ENCODE assay signal across 8 cellular contexts in the genomic region with DNA sequence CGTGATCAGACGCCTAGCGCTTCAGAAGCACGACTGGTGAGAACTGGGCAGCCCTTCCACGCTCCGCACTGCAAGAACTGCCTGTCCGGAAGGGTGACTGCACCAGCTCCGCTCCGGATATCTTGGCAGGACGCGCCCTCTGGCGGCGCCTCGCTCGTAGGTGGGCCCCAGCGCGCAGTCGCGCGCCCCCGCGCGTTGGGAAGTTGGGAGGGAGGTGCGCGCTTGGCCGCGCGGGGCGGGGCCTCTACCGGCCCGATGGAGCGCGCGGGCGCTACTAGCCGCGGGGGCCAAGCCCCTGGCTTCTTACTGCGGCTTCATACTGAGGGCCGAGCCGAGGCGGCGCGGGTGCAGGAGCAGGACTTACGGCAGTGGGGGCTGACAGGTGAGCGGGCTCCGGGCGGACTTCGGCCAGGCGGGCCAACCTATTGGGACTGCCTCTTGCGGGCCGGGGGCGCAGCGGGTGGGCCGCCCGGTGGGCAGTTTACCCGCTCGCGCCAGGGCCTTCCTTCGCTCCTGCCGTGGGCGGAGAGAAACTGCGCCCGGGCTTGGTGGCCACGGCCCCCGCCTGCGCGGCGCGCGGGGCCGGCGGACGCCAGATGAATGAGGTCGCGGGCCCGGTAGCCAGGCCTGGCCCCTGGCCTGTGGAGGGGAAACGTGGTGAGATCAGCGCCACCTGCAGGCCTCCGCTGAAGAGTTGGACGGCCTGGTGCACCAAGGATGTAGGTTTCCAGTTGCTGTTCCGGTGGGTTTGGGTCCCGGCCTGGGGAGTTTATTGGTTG. TPM values are rescaled to one million over a fixed set of nuclear protein-coding genes. Genes with fewer than 3 reads are reported as not detected.
DNase-seq lines count a peak whose midpoint lies in the region; ATAC-seq and TF ChIP-seq lines count a peak whose summit lies in the region.

A gene (plus strand): TSS at position 236 of the 779 bp plus-strand sequence. CDS start 20 bp downstream, at position 256.

- H3K27ac Mint-ChIP-seq in CD14-positive monocyte, result peak within 1 kb of the TSS; percentile 59 to 79 (median 70)

- TF ChIP-seq CTCF in CD14-positive monocyte (IDR thresholded peaks at IDR 0.05) (peak; percentile 80), liver (IDR thresholded peaks at IDR 0.05; ENCODE audit: low read depth, low read length, missing input control) (peak; percentile 93)

- H3K4me1 ChIP-seq in liver (ENCODE audit: control insufficient read depth in 4 of 4, insufficient read depth in 4 of 4, low read length in 3 of 4), result peaks cover 4 to 44% (median 28%) of the 10 kb centered on the region in 4 donors

- peak; percentile 77 for ATAC-seq in GM19372 (IDR thresholded peaks at IDR 0.05; ENCODE audit: low read depth, unreplicated experiment)
- peak; percentile 79 for ATAC-seq in HG03558 (IDR thresholded peaks at IDR 0.05; ENCODE audit: extremely low read depth, unreplicated experiment)

- peak; percentile 92 for DNase-seq in CD14-positive monocyte (ENCODE audit: low spot score)
- DNase-seq in NCI-H748 (lab: John Stamatoyannopoulos, UW; ENCODE audit: unreplicated experiment), result peak; percentile 96
- DNase-seq in activated CD4-positive, alpha-beta T cell treated with anti-CD3 and anti-CD28 coated beads, Interleukin-2, amount 50 U/mL, for 24 hours (ENCODE audit: low read depth in 1 of 2, low spot score in 1 of 2), result peak; percentile 89 to 90
- DNase-seq in dermis blood vessel endothelial cell, result peak; percentile 98
- peak; percentile 94 for DNase-seq in stimulated activated CD4-positive, alpha-beta T cell treated with anti-CD3 and anti-CD28 coated beads, Interleukin-4, amount 100 ng/mL, for 24 hours

- H3K36me3 ChIP-seq in liver (ENCODE audit: control insufficient read depth in 4 of 4, insufficient read depth in 3 of 4, low read depth in 1 of 4, low read length in 3 of 4), result no peaks in the 10 kb centered on the region

- peak within 1 kb of the TSS; percentile 22 to 72 for H3K9ac ChIP-seq in liver (ENCODE audit: low read depth in 1 of 2, low read length in 2 of 2)

- H3K4me3 Mint-ChIP-seq in CD14-positive monocyte, result peak within 1 kb of the TSS; percentile 91 to 97

- H3K27me3 ChIP-seq in liver (ENCODE audit: control insufficient read depth in 4 of 4, insufficient read depth in 4 of 4, low read length in 3 of 4), result no peaks in the 10 kb centered on the region

- WGBS in liver, result under 1% methylated on average over 82 of the region's 82 CpGs

- H3K27ac ChIP-seq in liver (ENCODE audit: low read depth in 1 of 2, low read length in 2 of 2), result peak within 1 kb of the TSS; percentile 96 to 97

- H3K36me3 Mint-ChIP-seq in CD14-positive monocyte, result peaks cover 0 to 2% of the 10 kb centered on the region in 2 donors

- intact Hi-C loops in CD14-positive monocyte (cut with micrococcal nuclease), result loop anchor here (2.0 to 10.0 kb wide), 2 partner anchors 70 to 158 kb away; a partner anchor contains a TSS

- peaks cover 39% of the 10 kb centered on the region for H3K4me1 Mint-ChIP-seq in CD14-positive monocyte

- H3K4me3 ChIP-seq in liver (ENCODE audit: low read depth in 1 of 3, low read length in 3 of 3), result peak within 1 kb of the TSS; percentile 79 to 96 (median 80)

- H3K9me3 ChIP-seq in liver (ENCODE audit: control insufficient read depth in 4 of 4, low read length in 3 of 4), result no peaks in the 10 kb centered on the region

- H3K9me3 Mint-ChIP-seq in CD14-positive monocyte, result no peaks in the 10 kb centered on the region

- TF ChIP-seq RAD21 in liver (IDR thresholded peaks at IDR 0.05), result peak; percentile 87 to 90

- H3K27me3 Mint-ChIP-seq in CD14-positive monocyte (ENCODE audit: low read depth in 3 of 3), result peaks cover 0 to 2% (median 0%) of the 10 kb centered on the region in 3 donors

TF ChIP-seq in liver, 16 proteins besides CTCF, POLR2A, EP300 and RAD21:
- TF ChIP-seq TAF1 (conservative IDR thresholded peaks at IDR 0.05) (peak; percentile 92), NR2F2 (IDR thresholded peaks at IDR 0.05) (peak; percentile 1), JUND (IDR thresholded peaks at IDR 0.05) (peak; percentile 10 to 26), HNF4A (conservative IDR thresholded peaks at IDR 0.05) (peak; percentile 2 to 64), GABPA (IDR thresholded peaks at IDR 0.05 in 1 of 2, conservative IDR thresholded peaks at IDR 0.05 in 1 of 2) (no peak), SP1 (IDR thresholded peaks at IDR 0.05) (peak; percentile 63), FOXA1 (IDR thresholded peaks at IDR 0.05) (no peak), YY1 (IDR thresholded peaks at IDR 0.05) (peak; percentile 75), FOXA2 (IDR thresholded peaks at IDR 0.05) (peak; percentile 17), RXRA (IDR thresholded peaks at IDR 0.05) (peak; percentile 57 to 72), EGR1 (IDR thresholded peaks at IDR 0.05; ENCODE audit: low read depth in 2 of 2) (peak; percentile 93 to 97), HNF4G (IDR thresholded peaks at IDR 0.05) (no peak)
- TF ChIP-seq, protein P1, sequence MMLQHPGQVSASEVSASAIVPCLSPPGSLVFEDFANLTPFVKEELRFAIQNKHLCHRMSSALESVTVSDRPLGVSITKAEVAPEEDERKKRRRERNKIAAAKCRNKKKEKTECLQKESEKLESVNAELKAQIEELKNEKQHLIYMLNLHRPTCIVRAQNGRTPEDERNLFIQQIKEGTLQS (IDR thresholded peaks at IDR 0.05), result no peak
- TF ChIP-seq, protein P2, sequence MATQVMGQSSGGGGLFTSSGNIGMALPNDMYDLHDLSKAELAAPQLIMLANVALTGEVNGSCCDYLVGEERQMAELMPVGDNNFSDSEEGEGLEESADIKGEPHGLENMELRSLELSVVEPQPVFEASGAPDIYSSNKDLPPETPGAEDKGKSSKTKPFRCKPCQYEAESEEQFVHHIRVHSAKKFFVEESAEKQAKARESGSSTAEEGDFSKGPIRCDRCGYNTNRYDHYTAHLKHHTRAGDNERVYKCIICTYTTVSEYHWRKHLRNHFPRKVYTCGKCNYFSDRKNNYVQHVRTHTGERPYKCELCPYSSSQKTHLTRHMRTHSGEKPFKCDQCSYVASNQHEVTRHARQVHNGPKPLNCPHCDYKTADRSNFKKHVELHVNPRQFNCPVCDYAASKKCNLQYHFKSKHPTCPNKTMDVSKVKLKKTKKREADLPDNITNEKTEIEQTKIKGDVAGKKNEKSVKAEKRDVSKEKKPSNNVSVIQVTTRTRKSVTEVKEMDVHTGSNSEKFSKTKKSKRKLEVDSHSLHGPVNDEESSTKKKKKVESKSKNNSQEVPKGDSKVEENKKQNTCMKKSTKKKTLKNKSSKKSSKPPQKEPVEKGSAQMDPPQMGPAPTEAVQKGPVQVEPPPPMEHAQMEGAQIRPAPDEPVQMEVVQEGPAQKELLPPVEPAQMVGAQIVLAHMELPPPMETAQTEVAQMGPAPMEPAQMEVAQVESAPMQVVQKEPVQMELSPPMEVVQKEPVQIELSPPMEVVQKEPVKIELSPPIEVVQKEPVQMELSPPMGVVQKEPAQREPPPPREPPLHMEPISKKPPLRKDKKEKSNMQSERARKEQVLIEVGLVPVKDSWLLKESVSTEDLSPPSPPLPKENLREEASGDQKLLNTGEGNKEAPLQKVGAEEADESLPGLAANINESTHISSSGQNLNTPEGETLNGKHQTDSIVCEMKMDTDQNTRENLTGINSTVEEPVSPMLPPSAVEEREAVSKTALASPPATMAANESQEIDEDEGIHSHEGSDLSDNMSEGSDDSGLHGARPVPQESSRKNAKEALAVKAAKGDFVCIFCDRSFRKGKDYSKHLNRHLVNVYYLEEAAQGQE (IDR thresholded peaks at IDR 0.05), result peak; percentile 78
- TF ChIP-seq, protein P3, sequence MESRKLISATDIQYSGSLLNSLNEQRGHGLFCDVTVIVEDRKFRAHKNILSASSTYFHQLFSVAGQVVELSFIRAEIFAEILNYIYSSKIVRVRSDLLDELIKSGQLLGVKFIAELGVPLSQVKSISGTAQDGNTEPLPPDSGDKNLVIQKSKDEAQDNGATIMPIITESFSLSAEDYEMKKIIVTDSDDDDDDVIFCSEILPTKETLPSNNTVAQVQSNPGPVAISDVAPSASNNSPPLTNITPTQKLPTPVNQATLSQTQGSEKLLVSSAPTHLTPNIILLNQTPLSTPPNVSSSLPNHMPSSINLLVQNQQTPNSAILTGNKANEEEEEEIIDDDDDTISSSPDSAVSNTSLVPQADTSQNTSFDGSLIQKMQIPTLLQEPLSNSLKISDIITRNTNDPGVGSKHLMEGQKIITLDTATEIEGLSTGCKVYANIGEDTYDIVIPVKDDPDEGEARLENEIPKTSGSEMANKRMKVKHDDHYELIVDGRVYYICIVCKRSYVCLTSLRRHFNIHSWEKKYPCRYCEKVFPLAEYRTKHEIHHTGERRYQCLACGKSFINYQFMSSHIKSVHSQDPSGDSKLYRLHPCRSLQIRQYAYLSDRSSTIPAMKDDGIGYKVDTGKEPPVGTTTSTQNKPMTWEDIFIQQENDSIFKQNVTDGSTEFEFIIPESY (IDR thresholded peaks at IDR 0.05), result no peak
- TF ChIP-seq, protein P4, sequence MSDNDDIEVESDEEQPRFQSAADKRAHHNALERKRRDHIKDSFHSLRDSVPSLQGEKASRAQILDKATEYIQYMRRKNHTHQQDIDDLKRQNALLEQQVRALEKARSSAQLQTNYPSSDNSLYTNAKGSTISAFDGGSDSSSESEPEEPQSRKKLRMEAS (IDR thresholded peaks at IDR 0.05), result no peak

RNA-seq across cellular contexts. Expression of the gene that starts here (rescaled TPM):
- polyA plus RNA-seq in CD14-positive monocyte, result 10 to 100 TPM; 13.1 to 15.2 TPM
- total RNA-seq in dermis blood vessel endothelial cell, result 26.0 and 43.6 TPM in 2 replicates
- 10 to 100 TPM; 22.3 to 23.8 TPM for total RNA-seq in liver
- 10 to 100 TPM; 14.1 to 19.9 TPM for polyA plus RNA-seq in liver

Comparison
In these comparisons a context has a peak if more than half of its experiments do, and no peak if none do; other contexts are left out.
1. Peak in every context shown above with its lines: DNase-seq, ATAC-seq, H3K4me3 ChIP-seq and H3K27ac ChIP-seq.